In the genomic region with DNA sequence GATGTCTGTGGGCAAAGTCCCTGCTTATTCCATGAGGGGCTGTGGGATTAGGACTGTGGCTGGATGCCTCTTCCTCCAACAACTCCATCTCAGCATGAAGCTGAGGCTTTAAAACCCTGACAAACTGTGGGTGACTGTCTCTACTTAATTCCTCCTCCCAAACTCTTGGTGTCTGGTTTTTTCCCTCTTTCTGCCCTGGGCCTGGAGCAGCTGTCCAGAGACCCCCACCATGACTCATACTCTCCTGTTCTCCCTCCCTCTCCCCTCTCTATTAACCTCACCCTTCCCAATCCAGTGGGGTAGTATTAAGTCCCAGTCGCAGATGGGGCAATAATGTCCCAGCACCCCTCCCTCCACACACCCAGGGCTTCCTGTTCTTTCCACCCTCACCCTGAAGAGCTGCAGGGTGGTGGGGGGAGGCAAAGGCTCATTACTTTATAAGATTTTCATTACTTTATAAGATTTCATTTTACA, we compare ENCODE assay signal across 8 cellular contexts. TPM values are rescaled to one million over a fixed set of nuclear protein-coding genes. Genes with fewer than 3 reads are reported as not detected.
DNase-seq lines count a peak whose midpoint lies in the region; ATAC-seq, FAIRE-seq and TF ChIP-seq lines count a peak whose summit lies in the region.

No MANE protein-coding gene starts in this region.

- no peaks in the 10 kb centered on the region for H3K9me3 ChIP-seq in A549
- H3K9me3 ChIP-seq in Karpas-422 (ENCODE audit: low read length), result no peaks in the 10 kb centered on the region
- H3K9me3 ChIP-seq in MG63, result no peaks in the 10 kb centered on the region
- no peaks in the 10 kb centered on the region for H3K9me3 ChIP-seq in pancreas

- peaks cover 38% of the 10 kb centered on the region for H3K79me2 ChIP-seq in Karpas-422 (ENCODE audit: low read length)

- CTCF ChIA-PET in A549 (lab: Yijun Ruan, JAX), result interaction anchor here (1.1 to 4.3 kb wide), 6 partner anchors 8 to 108 kb away, joined by 4 to 36 read pairs (median 6); a partner anchor contains a TSS

- H3K27ac ChIP-seq in A549 (peak overlapping the region; percentile 89 to 91; a peak in 5 of 6 replicates), Karpas-422 (ENCODE audit: low read length) (no peak overlapping the region), dorsolateral prefrontal cortex (peak overlapping the region in 57 of 59 donors; percentile 2 to 100 (median 98)), pancreas (peak overlapping the region in 1 of 4 donors; percentile 87)

- TF ChIP-seq POLR2A in A549 (IDR thresholded peaks at IDR 0.05; ENCODE audit: low read length) (no peak), GM12891 (IDR thresholded peaks at IDR 0.05; ENCODE audit: low read depth, low read length) (no peak)

- peak overlapping the region; percentile 90 for H3K4me2 ChIP-seq in A549
- H3K4me2 ChIP-seq in Karpas-422 (ENCODE audit: low read depth, low read length, poor library complexity, severe bottlenecking), result peak overlapping the region; percentile 90

- H4K20me1 ChIP-seq in Karpas-422 (ENCODE audit: insufficient read depth, low read depth, low read length), result no peaks in the 10 kb centered on the region

- 92% methylated on average over 1 of the region's 1 CpG for whole genome bisulfite sequencing in A549 (ENCODE audit: missing lambda C conversion rate)
- 35 to 58% methylated on average over 1 of the region's 1 CpG for WGBS in pancreas, 2 donors

- peak overlapping the region; percentile 98 for H3K9ac ChIP-seq in Karpas-422 (ENCODE audit: low read length)

- H3K4me1 Mint-ChIP-seq in naive B cell, result peaks cover 35 to 42% (median 40%) of the 10 kb centered on the region in 3 donors

- TF ChIP-seq EP300 in A549 (IDR thresholded peaks at IDR 0.05), result no peak

- H3K4me1 ChIP-seq in A549, result peaks cover 23% of the 10 kb centered on the region; the same call in 2 of the 3 replicates
- peaks cover 33% of the 10 kb centered on the region for H3K4me1 ChIP-seq in Karpas-422 (ENCODE audit: low read length)
- peaks cover 0 to 18% (median 7%) of the 10 kb centered on the region in 3 donors for H3K4me1 ChIP-seq in pancreas

- H3K27me3 ChIP-seq in Karpas-422 (ENCODE audit: low read length) (no peaks in the 10 kb centered on the region), dorsolateral prefrontal cortex (no peaks in the 10 kb centered on the region), MG63 (no peaks in the 10 kb centered on the region), pancreas (no peaks in the 10 kb centered on the region)

- H2AFZ ChIP-seq in Karpas-422 (ENCODE audit: low read length), result no peak overlapping the region

- H3K27ac Mint-ChIP-seq in naive B cell, result peak overlapping the region in 3 of 6 donors; percentile 38 to 90 (median 56)

- ATAC-seq in A549, result no peak
- no peak for ATAC-seq in naive B cell (ENCODE audit: low read depth in 2 of 2)
- ATAC-seq in pancreas, result no peak

- no peak for FAIRE-seq in A549 (lab: Jason Lieb, UNC)
- FAIRE-seq in pancreas (lab: Jason Lieb, UNC), result no peak
- no peak for FAIRE-seq in GM12891 (lab: Jason Lieb, UNC)

- peak overlapping the region; percentile 95 to 99 (median 98) for H3K4me3 Mint-ChIP-seq in naive B cell

- no peaks in the 10 kb centered on the region for H3K27me3 Mint-ChIP-seq in naive B cell

- DNase-seq in A549 (ENCODE audit: low read depth in 1 of 2, low spot score in 1 of 2) (no peak), Karpas-422 (no peak), dorsolateral prefrontal cortex (no peak), naive B cell (no peak), MG63 (no peak), pancreas (no peak), GM12891 (ENCODE audit: insufficient read length, low spot score) (no peak), COR-L47 (lab: John Stamatoyannopoulos, UW) (no peak)

- no peaks in the 10 kb centered on the region for H3K9me3 Mint-ChIP-seq in naive B cell

- TF ChIP-seq RAD21 in A549 (conservative IDR thresholded peaks at IDR 0.05 in 1 of 2, IDR thresholded peaks at IDR 0.05 in 1 of 2), result no peak

- H3K36me3 ChIP-seq in Karpas-422 (ENCODE audit: insufficient read depth, low read length) (0 out of 2 replicates have a peak, but pooled peaks cover 6% of the 10 kb centered on the region), MG63 (peaks cover 14% of the 10 kb centered on the region), pancreas (no peaks in the 10 kb centered on the region)

- intact Hi-C loops in dorsolateral prefrontal cortex (cut with DNase I) (loop anchor here in 1 of 2 donors (5.0 kb wide), 1 partner anchor 211 kb away; a partner anchor contains a TSS), pancreas (cut with DNase I) (loop anchor here in 1 of 3 donors (10.0 kb wide), 1 partner anchor 73 kb away; no protein-coding TSS in a partner anchor)

- H3K4me3 ChIP-seq in A549 (peak overlapping the region; percentile 80), Karpas-422 (ENCODE audit: low read length) (peak overlapping the region; percentile 100; the same call in 1 of the 2 replicates), dorsolateral prefrontal cortex (peak overlapping the region; percentile 68 to 99 (median 93)), MG63 (no peak overlapping the region; the same call in 1 of the 2 replicates), pancreas (peak overlapping the region in 2 of 4 donors; percentile 87 to 94)

- H3K36me3 Mint-ChIP-seq in naive B cell, result no peaks in the 10 kb centered on the region

- TF ChIP-seq CTCF in A549 (IDR thresholded peaks at IDR 0.05) (no peak), dorsolateral prefrontal cortex (IDR thresholded peaks at IDR 0.05 in 54 of 56, conservative IDR thresholded peaks at IDR 0.05 in 2 of 56; ENCODE audit: low read depth in 1 of 56, partially characterized antibody in 56 of 56) (no peak), pancreas (IDR thresholded peaks at IDR 0.05) (no peak)

- POLR2A ChIA-PET in A549 (lab: Yijun Ruan, JAX), result interaction anchor here (0.8 kb wide), 1 partner anchor 14 kb away, joined by 3 read pairs; a partner anchor contains a TSS

- no peaks in the 10 kb centered on the region for H3K9me2 ChIP-seq in Karpas-422 (replicated peaks; ENCODE audit: insufficient read depth, low read length)

RNA-seq across cellular contexts. Expression of a gene that starts 2.1 kb away (rescaled TPM):
- polyA plus RNA-seq in A549 (2011; rRNA removed) (11.9 and 23.6 TPM in 2 replicates), A549 (2017; fragmentation: RNase III; extraction: RNeasy Plus Mini Kit Qiagen cat#74134 plus additional on column Dnase treatment) (23.6 to 30.4 TPM (median 29.5 TPM) in 3 replicates), naive B cell (ENCODE audit: low read depth in 6 of 6) (10 to 100 TPM; 29.0 to 46.9 (median 37.4) TPM), pancreas (10 to 100 TPM in 1 of 2 donors, 1 to 10 TPM in 1; 7.8 to 13.8 TPM)
- 7.0 and 9.2 TPM in 2 replicates for polyA plus RNA-seq in A549 (2012; cell fraction: cytosol; rRNA removed)
- polyA plus RNA-seq in A549 (2012; cell fraction: nucleus; rRNA removed), result 5.0 and 10.8 TPM in 2 replicates
- 14.5 and 14.6 TPM in 2 replicates for polyA minus RNA-seq in A549 (2011; rRNA and poly(A)+ RNA removed)
- 28.6 and 36.9 TPM in 2 replicates for total RNA-seq in Karpas-422 (2014; rRNA removed; shearing (Covaris generic); ENCODE audit: low replicate concordance)
- total RNA-seq in dorsolateral prefrontal cortex (10 to 100 TPM; 16.1 to 31.4 (median 24.8) TPM), pancreas (10 to 100 TPM in 5 of 6 donors, 1 to 10 TPM in 1; 8.7 to 20.2 (median 12.5) TPM)
- 46.6 and 49.9 TPM in 2 replicates for total RNA-seq in MG63 (2014; rRNA removed; shearing (Covaris generic); ENCODE audit: low replicate concordance)
- 16.1 TPM for polyA plus RNA-seq in GM12891 (2012; ENCODE audit: low read depth, missing spikeins)

RNA-seq across cellular contexts. Expression of a gene that starts 11.3 kb away (rescaled TPM):
- polyA plus RNA-seq in A549 (2011; rRNA removed) (0.06 and 0.09 TPM in 2 replicates), A549 (2017; fragmentation: RNase III; extraction: RNeasy Plus Mini Kit Qiagen cat#74134 plus additional on column Dnase treatment) (0.09 to 0.11 TPM (median 0.09 TPM) in 3 replicates), naive B cell (ENCODE audit: low read depth in 6 of 6) (under 1 TPM in 1 of 6 donors, not detected in 5; 0.21 TPM), pancreas (1 to 10 TPM; 4.3 to 7.5 TPM)
- 0.12 and 0.15 TPM in 2 replicates for polyA plus RNA-seq in A549 (2012; cell fraction: cytosol; rRNA removed)
- polyA plus RNA-seq in A549 (2012; cell fraction: nucleus; rRNA removed), result 0.22 and 0.23 TPM in 2 replicates
- polyA minus RNA-seq in A549 (2011; rRNA and poly(A)+ RNA removed), result not detected in 2 replicates
- 0.11 TPM in 1 of 2 replicates, not detected in the other for total RNA-seq in Karpas-422 (2014; rRNA removed; shearing (Covaris generic); ENCODE audit: low replicate concordance)
- total RNA-seq in dorsolateral prefrontal cortex (1 to 10 TPM in 9 of 120 experiments, under 1 TPM in 32, not detected in 79; 0.14 to 4.6 (median 0.50) TPM), pancreas (1 to 10 TPM in 4 of 6 donors, under 1 TPM in 2; 0.63 to 6.8 (median 1.8) TPM)
- total RNA-seq in MG63 (2014; rRNA removed; shearing (Covaris generic); ENCODE audit: low replicate concordance), result not detected in 2 replicates
- polyA plus RNA-seq in GM12891 (2012; ENCODE audit: low read depth, missing spikeins), result 0.05 TPM

RNA-seq across cellular contexts. Expression of a gene that starts 13.6 kb away (rescaled TPM):
- 93.6 and 138 TPM in 2 replicates for polyA plus RNA-seq in A549 (2011; rRNA removed)
- 81.1 and 93.2 TPM in 2 replicates for polyA plus RNA-seq in A549 (2012; cell fraction: cytosol; rRNA removed)
- 36.1 and 50.3 TPM in 2 replicates for polyA plus RNA-seq in A549 (2012; cell fraction: nucleus; rRNA removed)
- 73.5 to 82.9 TPM (median 79.0 TPM) in 3 replicates for polyA plus RNA-seq in A549 (2017; fragmentation: RNase III; extraction: RNeasy Plus Mini Kit Qiagen cat#74134 plus additional on column Dnase treatment)
- polyA minus RNA-seq in A549 (2011; rRNA and poly(A)+ RNA removed), result 140 and 169 TPM in 2 replicates
- 32.6 and 37.4 TPM in 2 replicates for total RNA-seq in Karpas-422 (2014; rRNA removed; shearing (Covaris generic); ENCODE audit: low replicate concordance)
- 10 to 100 TPM in 89 of 120 experiments, 1 to 10 TPM in 31; 5.9 to 21.8 (median 11.6) TPM for total RNA-seq in dorsolateral prefrontal cortex
- 100 to 1,000 TPM in 3 of 6 donors, 10 to 100 TPM in 3; 73.9 to 114 (median 98.1) TPM for polyA plus RNA-seq in naive B cell (ENCODE audit: low read depth in 6 of 6)
- 8.0 and 12.0 TPM in 2 replicates for total RNA-seq in MG63 (2014; rRNA removed; shearing (Covaris generic); ENCODE audit: low replicate concordance)
- 10 to 100 TPM in 5 of 6 donors, 1 to 10 TPM in 1; 8.6 to 28.8 (median 16.8) TPM for total RNA-seq in pancreas
- polyA plus RNA-seq in pancreas, result 10 to 100 TPM; 21.2 to 33.3 TPM
- polyA plus RNA-seq in GM12891 (2012; ENCODE audit: low read depth, missing spikeins), result 30.6 TPM

RNA-seq across cellular contexts. Expression of a gene that starts 13.9 kb away (rescaled TPM):
- polyA plus RNA-seq in A549 (2011; rRNA removed) (164 and 198 TPM in 2 replicates), A549 (2017; fragmentation: RNase III; extraction: RNeasy Plus Mini Kit Qiagen cat#74134 plus additional on column Dnase treatment) (116 to 126 TPM (median 123 TPM) in 3 replicates), naive B cell (ENCODE audit: low read depth in 6 of 6) (100 to 1,000 TPM in 4 of 6 donors, 10 to 100 TPM in 2; 92.8 to 128 (median 106) TPM), pancreas (10 to 100 TPM; 34.1 to 47.9 TPM)
- polyA plus RNA-seq in A549 (2012; cell fraction: cytosol; rRNA removed), result 58.7 and 76.4 TPM in 2 replicates
- 17.5 and 23.0 TPM in 2 replicates for polyA plus RNA-seq in A549 (2012; cell fraction: nucleus; rRNA removed)
- polyA minus RNA-seq in A549 (2011; rRNA and poly(A)+ RNA removed), result 31.3 and 37.2 TPM in 2 replicates
- total RNA-seq in Karpas-422 (2014; rRNA removed; shearing (Covaris generic); ENCODE audit: low replicate concordance), result 64.9 and 100 TPM in 2 replicates
- total RNA-seq in dorsolateral prefrontal cortex (10 to 100 TPM; 26.4 to 54.1 (median 39.1) TPM), pancreas (10 to 100 TPM; 12.3 to 22.6 (median 16.0) TPM)
- 142 and 228 TPM in 2 replicates for total RNA-seq in MG63 (2014; rRNA removed; shearing (Covaris generic); ENCODE audit: low replicate concordance)
- polyA plus RNA-seq in GM12891 (2012; ENCODE audit: low read depth, missing spikeins), result 138 TPM
